ENCODE assay signal across 2 cellular contexts in genomic region chr19:8404391-8405151, GRCh38.
TF ChIP-seq lines count a peak whose summit lies in the region.

No MANE protein-coding gene starts in this region.

TF ChIP-seq in IMR-90, 13 proteins besides CTCF, POLR2A, EP300 and RAD21:
- TF ChIP-seq ELK1 (IDR thresholded peaks at IDR 0.05; ENCODE audit: borderline replicate concordance, low read depth, low read length) (no peak), CEBPB (IDR thresholded peaks at IDR 0.05; ENCODE audit: low read depth, low read length) (no peak)

TF ChIP-seq in HepG2, 621 proteins besides CTCF, POLR2A, EP300 and RAD21:
- no peak for TF ChIP-seq KAT8 (CRISPR knock-in tag; IDR thresholded peaks at IDR 0.05)
- peak; percentile 20 for TF ChIP-seq AGO2 (optimal IDR thresholded peaks at IDR 0.05; ENCODE audit: low read depth, low read length)
- TF ChIP-seq RFX5 (IDR thresholded peaks at IDR 0.05; ENCODE audit: low read depth, low read length), result no peak
- TF ChIP-seq ZSCAN25 (CRISPR knock-in tag; IDR thresholded peaks at IDR 0.05), result peak; percentile 98
